Comparison of ENCODE assay signal across 22 cellular contexts in genomic region chr11:43410394-43410793, GRCh38. TPM values are rescaled to one million over a fixed set of nuclear protein-coding genes. Genes with fewer than 3 reads are reported as not detected.
DNase-seq lines count a peak whose midpoint lies in the region; ATAC-seq, FAIRE-seq and TF ChIP-seq lines count a peak whose summit lies in the region.
"Had no signal": no experiment of that assay in that cellular context is flagged by ENCODE, and none has a peak within 500 bp of the region (broad histone marks: within the 10 kb centered on the region; RNA-seq: fewer than 3 reads in every experiment).

No MANE protein-coding gene starts in this region.

- peaks cover 77% of the 10 kb centered on the region for H3K36me3 Mint-ChIP-seq in MCF 10A (ENCODE audit: insufficient read depth, unreplicated experiment)
- peaks cover 25% of the 10 kb centered on the region for H3K36me3 Mint-ChIP-seq in natural killer cell

- H3K27me3 ChIP-seq in mammary epithelial cell (ENCODE audit: insufficient read depth, low read length) (no peaks in the 10 kb centered on the region), liver (ENCODE audit: control insufficient read depth in 4 of 4, insufficient read depth in 4 of 4, low read length in 3 of 4) (no peaks in the 10 kb centered on the region), small intestine (ENCODE audit: control insufficient read depth in 2 of 2, insufficient read depth in 2 of 2, low read length in 2 of 2) (no peaks in the 10 kb centered on the region)

- in situ Hi-C loops in mammary epithelial cell (cut with MboI; ENCODE audit: low sequenced_read_pairs in 2 of 2), result no loop called here

- no peaks in the 10 kb centered on the region for H3K79me2 ChIP-seq in mammary epithelial cell (ENCODE audit: insufficient read depth, low read length)

- H3K4me1 ChIP-seq in mammary epithelial cell (ENCODE audit: insufficient read depth, low read length), result no peaks in the 10 kb centered on the region
- H3K4me1 ChIP-seq in liver (ENCODE audit: control insufficient read depth in 4 of 4, insufficient read depth in 4 of 4, low read length in 3 of 4), result peaks cover 4 to 26% (median 23%) of the 10 kb centered on the region in 4 donors
- H3K4me1 ChIP-seq in small intestine (ENCODE audit: control insufficient read depth in 2 of 2, insufficient read depth in 1 of 2, low read depth in 1 of 2, low read length in 1 of 2), result peaks cover 3 to 4% of the 10 kb centered on the region in 2 donors

- no peaks in the 10 kb centered on the region for H4K20me1 ChIP-seq in mammary epithelial cell (ENCODE audit: insufficient read depth, low read length)

- TF ChIP-seq CTCF in MCF 10A (IDR thresholded peaks at IDR 0.05; ENCODE audit: unreplicated experiment) (no peak), mammary epithelial cell (conservative IDR thresholded peaks at IDR 0.05 in 1 of 2, IDR thresholded peaks at IDR 0.05 in 1 of 2; ENCODE audit: extremely low read depth in 1 of 2, insufficient read depth in 1 of 2, low read depth in 1 of 2, low read length in 2 of 2) (no peak), liver (IDR thresholded peaks at IDR 0.05; ENCODE audit: low read depth, low read length, missing input control) (no peak), natural killer cell (IDR thresholded peaks at IDR 0.05) (no peak)

- no peak overlapping the region for H3K9ac ChIP-seq in mammary epithelial cell (ENCODE audit: insufficient read depth, low read length)
- H3K9ac ChIP-seq in liver (ENCODE audit: low read depth in 1 of 2, low read length in 2 of 2), result no peak overlapping the region

- no peak overlapping the region for H3K4me3 ChIP-seq in mammary epithelial cell (replicated peaks in 1 of 3; ENCODE audit: insufficient read depth in 1 of 3, low read depth in 2 of 3, low read length in 3 of 3)
- no peak overlapping the region for H3K4me3 ChIP-seq in liver (ENCODE audit: low read depth in 1 of 3, low read length in 3 of 3)
- no peak overlapping the region for H3K4me3 ChIP-seq in small intestine (ENCODE audit: low read depth in 1 of 2, low read length in 2 of 2)
- H3K4me3 ChIP-seq: GM12878, GM23338 had no signal

- H3K9me3 ChIP-seq in mammary epithelial cell (replicated peaks; ENCODE audit: insufficient read depth, low read length) (no peaks in the 10 kb centered on the region), liver (ENCODE audit: control insufficient read depth in 4 of 4, low read length in 3 of 4) (no peaks in the 10 kb centered on the region), small intestine (ENCODE audit: control insufficient read depth, low read depth) (no peaks in the 10 kb centered on the region)

- no peak for TF ChIP-seq RAD21 in liver (IDR thresholded peaks at IDR 0.05)

- no peaks in the 10 kb centered on the region for H3K27me3 Mint-ChIP-seq in MCF 10A (ENCODE audit: insufficient read depth, unreplicated experiment)
- H3K27me3 Mint-ChIP-seq in natural killer cell (ENCODE audit: low read depth in 2 of 2), result no peaks in the 10 kb centered on the region

- H2AFZ ChIP-seq in mammary epithelial cell (ENCODE audit: low read depth, low read length), result no peak overlapping the region
- H2AFZ ChIP-seq: GM23338 had no signal

- ATAC-seq in natural killer cell (no peak), GM19023 (IDR thresholded peaks at IDR 0.05; ENCODE audit: unreplicated experiment) (no peak), GM21515 (IDR thresholded peaks at IDR 0.05; ENCODE audit: unreplicated experiment) (no peak)
- ATAC-seq: GM12878, GM23338 had no signal

- H3K27ac ChIP-seq in mammary epithelial cell (ENCODE audit: insufficient read depth, low read depth, low read length) (no peak overlapping the region), liver (ENCODE audit: low read depth in 1 of 2, low read length in 2 of 2) (no peak overlapping the region), small intestine (ENCODE audit: low read depth in 1 of 2, low read length in 1 of 2) (peak overlapping the region in 1 of 2 donors; percentile 20)
- H3K27ac ChIP-seq: HL-60 had no signal

- no peaks in the 10 kb centered on the region for H3K4me1 Mint-ChIP-seq in MCF 10A (ENCODE audit: insufficient read depth, unreplicated experiment)
- no peaks in the 10 kb centered on the region for H3K4me1 Mint-ChIP-seq in natural killer cell
- H3K4me1 Mint-ChIP-seq: CD14-positive monocyte, GM23338 had no signal

- no peak overlapping the region for H3K4me2 ChIP-seq in mammary epithelial cell (ENCODE audit: insufficient read depth, low read depth, low read length)
- H3K4me2 ChIP-seq: GM23338 had no signal

- no TSS peak for BruUV-seq in MCF 10A (replicated peaks; lab: Mats Ljungman, UMichigan)
- BruUV-seq in mammary epithelial cell (replicated peaks; lab: Mats Ljungman, UMichigan), result no TSS peak

- CTCF ChIA-PET in MCF 10A (lab: Yijun Ruan, JAX) (interaction anchor here (0.8 kb wide), 1 partner anchor 9 kb away, joined by 3 read pairs; no protein-coding TSS in a partner anchor), mammary epithelial cell (lab: Charles Lee; ENCODE audit: low non-redundant PET) (no interaction called here)

- H3K4me3 Mint-ChIP-seq in MCF 10A (ENCODE audit: unreplicated experiment) (no peak overlapping the region), natural killer cell (no peak overlapping the region)
- H3K4me3 Mint-ChIP-seq: CD14-positive monocyte, GM23338 had no signal

- WGBS in mammary epithelial cell (ENCODE audit: low coverage, missing lambda C conversion rate), result 79% methylated on average over 5 of the region's 5 CpGs
- WGBS in liver, result 39% methylated on average over 5 of the region's 5 CpGs
- 10 to 62% (median 37%) methylated on average over 5 of the region's 5 CpGs for WGBS in small intestine, 3 donors

- intact Hi-C loops in MCF 10A (cut with micrococcal nuclease), result no loop called here
- intact Hi-C loops in mammary epithelial cell (cut with micrococcal nuclease), result no loop called here
- intact Hi-C loops in natural killer cell (cut with micrococcal nuclease), result no loop called here

- no peaks in the 10 kb centered on the region for H3K9me3 Mint-ChIP-seq in MCF 10A (ENCODE audit: unreplicated experiment)
- H3K9me3 Mint-ChIP-seq in natural killer cell, result no peaks in the 10 kb centered on the region
- H3K9me3 Mint-ChIP-seq: CD14-positive monocyte, GM23338 had no signal

- peak overlapping the region; percentile 10 for H3K27ac Mint-ChIP-seq in MCF 10A (ENCODE audit: low read depth, unreplicated experiment)
- H3K27ac Mint-ChIP-seq in natural killer cell, result peak overlapping the region in 1 of 2 donors; percentile 44
- H3K27ac Mint-ChIP-seq: GM23338 had no signal

- peak; percentile 97 for FAIRE-seq in small intestine (lab: Jason Lieb, UNC)
- FAIRE-seq: GM12878, GM18507, RCC 7860 had no signal

- DNase-seq in MCF 10A (ENCODE audit: unreplicated experiment) (no peak), mammary epithelial cell (no peak), dermis blood vessel endothelial cell (peak; percentile 70), small intestine (peak; percentile 97), natural killer cell (no peak)
- DNase-seq: COR-L47, DMS79, KG1, NCI-H1105 treated with DMSO at 0.1 percent for 48 hours, NCI-H1930, NCI-H2171 treated with DMSO at 0.1 percent for 48 hours, NCI-H82, SHP77 treated with DMSO at 0.1 percent for 48 hours had no signal

- POLR2A ChIA-PET in MCF 10A (lab: Yijun Ruan, JAX), result no interaction called here

- dilution Hi-C loops in mammary epithelial cell (cut with HindIII; ENCODE audit: low sequenced_read_pairs), result no loop called here

- H3K36me3 ChIP-seq in mammary epithelial cell (ENCODE audit: insufficient read depth, low read length), result peaks cover 34% of the 10 kb centered on the region
- peaks cover 2 to 27% (median 21%) of the 10 kb centered on the region in 4 donors for H3K36me3 ChIP-seq in liver (ENCODE audit: control insufficient read depth in 4 of 4, insufficient read depth in 3 of 4, low read depth in 1 of 4, low read length in 3 of 4)
- peaks cover 2 to 16% of the 10 kb centered on the region in 2 donors for H3K36me3 ChIP-seq in small intestine (ENCODE audit: control insufficient read depth in 2 of 2, insufficient read depth in 2 of 2, low read length in 2 of 2)

TF ChIP-seq in liver, 16 proteins besides CTCF, POLR2A, EP300 and RAD21 (continues in another document):
- TF ChIP-seq FOXA1 (IDR thresholded peaks at IDR 0.05) (no peak), NR2F2 (IDR thresholded peaks at IDR 0.05) (peak; percentile 96), ATF3 (IDR thresholded peaks at IDR 0.05) (no peak), MAX (IDR thresholded peaks at IDR 0.05) (no peak), JUND (IDR thresholded peaks at IDR 0.05) (no peak), RXRA (IDR thresholded peaks at IDR 0.05) (no peak), TAF1 (conservative IDR thresholded peaks at IDR 0.05) (no peak), YY1 (IDR thresholded peaks at IDR 0.05) (no peak), FOXA2 (IDR thresholded peaks at IDR 0.05) (no peak)

RNA-seq across cellular contexts. Expression of gene TTC17, which starts 51.7 kb away (rescaled TPM):
- total RNA-seq in MCF 10A (2022), result 92.7 and 94.5 TPM in 2 replicates
- total RNA-seq in mammary epithelial cell, result 10 to 100 TPM; 62.5 to 63.5 TPM
- polyA plus RNA-seq in mammary epithelial cell, result 34.0 TPM
- 37.2 TPM for polyA minus RNA-seq in mammary epithelial cell
- total RNA-seq in dermis blood vessel endothelial cell, result 79.9 and 89.3 TPM in 2 replicates
- total RNA-seq in liver, result 10 to 100 TPM; 50.5 to 88.6 TPM
- polyA plus RNA-seq in liver, result 10 to 100 TPM; 18.9 to 36.6 TPM
- polyA plus RNA-seq in small intestine, result 10 to 100 TPM; 22.2 to 44.5 (median 28.8) TPM
- 100 to 1,000 TPM; 100 to 129 (median 101) TPM for total RNA-seq in natural killer cell

Comparison
In these comparisons a context has a peak if more than half of its experiments do, and no peak if none do; other contexts are left out.
1. DNase-seq: peak in dermis blood vessel endothelial cell (single experiment) and small intestine (single experiment); none in MCF 10A (single experiment), mammary epithelial cell (single experiment) and natural killer cell (single experiment).